In the genomic region with DNA sequence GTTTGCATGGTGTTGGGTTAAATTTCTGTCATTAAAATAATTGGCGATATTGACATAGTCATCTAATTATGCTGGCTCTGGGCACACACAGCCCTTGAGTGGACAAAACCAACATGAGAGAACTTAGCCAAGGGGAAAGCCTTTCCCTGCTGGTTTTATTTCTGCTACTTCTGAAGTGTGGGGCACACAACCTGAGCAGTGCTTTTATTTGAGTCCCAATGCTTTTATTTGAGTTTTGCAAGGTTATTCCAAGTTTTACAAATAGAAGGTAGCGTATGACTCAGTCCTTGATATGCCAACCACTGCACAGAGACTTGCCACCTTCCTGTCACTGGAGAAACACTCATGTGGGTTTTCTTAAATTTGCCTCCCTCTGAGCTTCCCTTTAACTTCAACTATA, we compare ENCODE assay signal across 15 cellular contexts.
DNase-seq lines count a peak whose midpoint lies in the region; ATAC-seq and TF ChIP-seq lines count a peak whose summit lies in the region.
"Had no signal": no experiment of that assay in that cellular context is flagged by ENCODE, and none has a peak within 500 bp of the region (broad histone marks: within the 10 kb centered on the region; RNA-seq: fewer than 3 reads in every experiment).

No MANE protein-coding gene starts in this region.

- ATAC-seq in GM19035 (IDR thresholded peaks at IDR 0.05; ENCODE audit: unreplicated experiment) = no peak
- ATAC-seq: A549; CD8-positive, alpha-beta T cell had no signal

- POLR2A ChIA-PET in HEK293T (lab: Yijun Ruan, JAX) = no interaction called here

- DNase-seq in NCI-H1105 treated with DMSO at 0.1 percent for 48 hours (lab: John Stamatoyannopoulos, UW) (peak; percentile 47), NCI-H774 (lab: John Stamatoyannopoulos, UW) (peak; percentile 8), coronary artery (ENCODE audit: low spot score) (peak; percentile 5), glomerular visceral epithelial cell (ENCODE audit: extremely low spot score) (no peak), HEK293T (ENCODE audit: extremely low spot score) (no peak)
- DNase-seq: BE2C; Caco-2; CD8-positive, alpha-beta T cell; DND-41; GF-D8; HCEC 1CT; IMR-90 had no signal

- H3K27ac ChIP-seq in coronary artery = no peak overlapping the region
- H3K27ac ChIP-seq: A549, C4-2B had no signal

- TF ChIP-seq CTCF in coronary artery (IDR thresholded peaks at IDR 0.05) = no peak

- H3K4me3 ChIP-seq in coronary artery = no peak overlapping the region
- H3K4me3 ChIP-seq: A549 had no signal

- CTCF ChIA-PET in HEK293T (lab: Yijun Ruan, JAX) = no interaction called here

TF ChIP-seq in HEK293T, 16 proteins besides CTCF, POLR2A, EP300 and RAD21:
- TF ChIP-seq FOXA1 (IDR thresholded peaks at IDR 0.05) (no peak), ELF4 (IDR thresholded peaks at IDR 0.05) (no peak), SUZ12 (IDR thresholded peaks at IDR 0.05) (no peak), SP1 (IDR thresholded peaks at IDR 0.05) (no peak), L3MBTL2 (conservative IDR thresholded peaks at IDR 0.05) (no peak), FOXK2 (IDR thresholded peaks at IDR 0.05) (no peak)

Comparison
In these comparisons a context has a peak if more than half of its experiments do, and no peak if none do; other contexts are left out.
1. DNase-seq: peak in NCI-H1105 treated with DMSO at 0.1 percent for 48 hours (single experiment), NCI-H774 (single experiment) and coronary artery (single experiment); none in glomerular visceral epithelial cell (single experiment) and HEK293T (single experiment).